17 cellular contexts compared by ENCODE assay signal in genomic region chr18:21996261-21996892, GRCh38.
A peak's percentile ranks its signal among the peaks of the same experiment; 100 is the strongest.
DNase-seq lines count a peak whose midpoint lies in the region; ATAC-seq and TF ChIP-seq lines count a peak whose summit lies in the region.
"Had no signal": no experiment of that assay in that cellular context is flagged by ENCODE, and none has a peak within 500 bp of the region (broad histone marks: within the 10 kb centered on the region; RNA-seq: fewer than 3 reads in every experiment).

No MANE protein-coding gene starts in this region.

- no peaks in the 10 kb centered on the region for H3K36me3 Mint-ChIP-seq in activated naive CD8-positive, alpha-beta T cell treated with anti-CD3 and anti-CD28 coated beads for 36 hours
- H3K36me3 Mint-ChIP-seq: immature natural killer cell had no signal

- H3K36me3 ChIP-seq in OCI-LY3 (replicated peaks; ENCODE audit: low read depth, low read length): no peaks in the 10 kb centered on the region
- no peaks in the 10 kb centered on the region for H3K36me3 ChIP-seq in lung (ENCODE audit: control insufficient read depth in 2 of 2, insufficient read depth in 2 of 2, low read length in 2 of 2)
- no peaks in the 10 kb centered on the region for H3K36me3 ChIP-seq in upper lobe of left lung
- H3K36me3 ChIP-seq: BLaER1 treated with 17β-estradiol and CSF1 and Interleukin-3, amounts not matched to agents 10 nM and 100 nM; MG63 had no signal

- TF ChIP-seq POLR2A in upper lobe of left lung (IDR thresholded peaks at IDR 0.05): no peak

- no peaks in the 10 kb centered on the region for H3K27me3 Mint-ChIP-seq in activated naive CD8-positive, alpha-beta T cell treated with anti-CD3 and anti-CD28 coated beads for 36 hours

- 62 to 88% methylated on average over 5 of the region's 5 CpGs for WGBS in lung, 2 donors
- whole genome bisulfite sequencing in upper lobe of left lung, 2 donors: 59 to 70% methylated on average over 4 to 5 of the region's 5 CpGs

- H3K27ac ChIP-seq in OCI-LY3 (ENCODE audit: low read length) (no peak overlapping the region), lung (ENCODE audit: low read depth in 1 of 2, low read length in 1 of 2) (peak overlapping the region in 1 of 2 donors; percentile 61), upper lobe of left lung (peak overlapping the region in 3 of 4 donors; percentile 49 to 59 (median 54))
- H3K27ac ChIP-seq: BLaER1 treated with 17β-estradiol and CSF1 and Interleukin-3, amounts not matched to agents 10 nM and 100 nM; parathyroid adenoma had no signal

- peak; percentile 59 for ATAC-seq in esophagus mucosa
- peak; percentile 45 for ATAC-seq in lung (ENCODE audit: insufficient read depth, low FRiP score)
- ATAC-seq in upper lobe of left lung (ENCODE audit: low FRiP score in 2 of 2): peak; percentile 38 to 73
- ATAC-seq in HG03045 (IDR thresholded peaks at IDR 0.05; ENCODE audit: unreplicated experiment): no peak
- ATAC-seq: effector memory CD8-positive, alpha-beta T cell had no signal

- H3K4me1 ChIP-seq in OCI-LY3 (ENCODE audit: low read length) (peaks cover 18% of the 10 kb centered on the region), lung (ENCODE audit: control insufficient read depth in 2 of 2, insufficient read depth in 2 of 2, low read length in 2 of 2) (peaks cover 0 to 7% of the 10 kb centered on the region in 2 donors), upper lobe of left lung (peaks cover 7 to 14% (median 8%) of the 10 kb centered on the region in 4 donors)
- H3K4me1 ChIP-seq: parathyroid adenoma had no signal

- no peaks in the 10 kb centered on the region for H3K79me2 ChIP-seq in OCI-LY3 (ENCODE audit: low read length)
- H3K79me2 ChIP-seq: parathyroid adenoma had no signal

- no peak for TF ChIP-seq EP300 in upper lobe of left lung (IDR thresholded peaks at IDR 0.05)

- H3K27me3 ChIP-seq in OCI-LY3 (ENCODE audit: low read depth, low read length) (no peaks in the 10 kb centered on the region), lung (ENCODE audit: control insufficient read depth, insufficient read depth) (no peaks in the 10 kb centered on the region), upper lobe of left lung (no peaks in the 10 kb centered on the region)
- H3K27me3 ChIP-seq: BLaER1 treated with 17β-estradiol and CSF1 and Interleukin-3, amounts not matched to agents 10 nM and 100 nM; MG63 had no signal

- no peaks in the 10 kb centered on the region for H3K9me3 Mint-ChIP-seq in activated naive CD8-positive, alpha-beta T cell treated with anti-CD3 and anti-CD28 coated beads for 36 hours
- H3K9me3 Mint-ChIP-seq: activated naive CD4-positive, alpha-beta T cell treated with anti-CD3 and anti-CD28 coated beads for 36 hours; effector memory CD8-positive, alpha-beta T cell; immature natural killer cell had no signal

- H3K27ac Mint-ChIP-seq in activated naive CD8-positive, alpha-beta T cell treated with anti-CD3 and anti-CD28 coated beads for 36 hours: no peak overlapping the region
- H3K27ac Mint-ChIP-seq: activated naive CD4-positive, alpha-beta T cell treated with anti-CD3 and anti-CD28 coated beads for 36 hours; effector memory CD8-positive, alpha-beta T cell had no signal

- no peak overlapping the region for H3K4me2 ChIP-seq in OCI-LY3 (ENCODE audit: low read length)
- H3K4me2 ChIP-seq: BLaER1 treated with 17β-estradiol and CSF1 and Interleukin-3, amounts not matched to agents 10 nM and 100 nM had no signal

- DNase-seq in lung (ENCODE audit: low spot score): no peak
- DNase-seq in upper lobe of left lung: no peak
- no peak for DNase-seq in T-helper 2 cell
- no peak for DNase-seq in activated naive CD8-positive, alpha-beta T cell treated with anti-CD3 and anti-CD28 coated beads for 36 hours
- DNase-seq: activated CD4-positive, alpha-beta T cell treated with anti-CD3 and anti-CD28 coated beads for 48 hours; activated naive CD4-positive, alpha-beta T cell treated with anti-CD3 and anti-CD28 coated beads for 36 hours; caudate nucleus; DMS53; effector memory CD8-positive, alpha-beta T cell; immature natural killer cell; MG63; NCI-H187 had no signal

- H3K4me1 Mint-ChIP-seq in activated naive CD8-positive, alpha-beta T cell treated with anti-CD3 and anti-CD28 coated beads for 36 hours: peaks cover 2% of the 10 kb centered on the region

- H3K9ac ChIP-seq in OCI-LY3 (ENCODE audit: low read length): no peak overlapping the region
- H3K9ac ChIP-seq: BLaER1 treated with 17β-estradiol and CSF1 and Interleukin-3, amounts not matched to agents 10 nM and 100 nM; parathyroid adenoma had no signal

- TF ChIP-seq CTCF in OCI-LY3 (IDR thresholded peaks at IDR 0.05; ENCODE audit: low read depth, low read length) (no peak), lung (IDR thresholded peaks at IDR 0.05; ENCODE audit: control extremely low read depth, extremely low read depth) (no peak), upper lobe of left lung (IDR thresholded peaks at IDR 0.05) (no peak)

- H4K20me1 ChIP-seq in OCI-LY3 (ENCODE audit: insufficient read depth, low read length): no peaks in the 10 kb centered on the region
- H4K20me1 ChIP-seq: BLaER1 treated with 17β-estradiol and CSF1 and Interleukin-3, amounts not matched to agents 10 nM and 100 nM had no signal

- H2AFZ ChIP-seq in OCI-LY3 (ENCODE audit: low read depth, low read length): 0 out of 2 replicates have a peak overlapping the region, but pooled peaks have one; percentile 3
- H2AFZ ChIP-seq: parathyroid adenoma had no signal

- H3K4me3 ChIP-seq in OCI-LY3 (ENCODE audit: low read length): no peak overlapping the region
- H3K4me3 ChIP-seq in lung: no peak overlapping the region
- H3K4me3 ChIP-seq in upper lobe of left lung: no peak overlapping the region
- H3K4me3 ChIP-seq: BLaER1 treated with 17β-estradiol and CSF1 and Interleukin-3, amounts not matched to agents 10 nM and 100 nM; MG63 had no signal

- H3K9me3 ChIP-seq in OCI-LY3 (ENCODE audit: insufficient read depth, low read length) (no peaks in the 10 kb centered on the region), lung (ENCODE audit: control insufficient read depth in 2 of 2, insufficient read depth in 1 of 2, low read length in 1 of 2) (no peaks in the 10 kb centered on the region), upper lobe of left lung (no peaks in the 10 kb centered on the region)
- H3K9me3 ChIP-seq: BLaER1 treated with 17β-estradiol and CSF1 and Interleukin-3, amounts not matched to agents 10 nM and 100 nM; MG63 had no signal

- no peak overlapping the region for H3K4me3 Mint-ChIP-seq in activated naive CD8-positive, alpha-beta T cell treated with anti-CD3 and anti-CD28 coated beads for 36 hours
- H3K4me3 Mint-ChIP-seq: activated naive CD4-positive, alpha-beta T cell treated with anti-CD3 and anti-CD28 coated beads for 36 hours; effector memory CD8-positive, alpha-beta T cell; immature natural killer cell had no signal
